In the genomic region with DNA sequence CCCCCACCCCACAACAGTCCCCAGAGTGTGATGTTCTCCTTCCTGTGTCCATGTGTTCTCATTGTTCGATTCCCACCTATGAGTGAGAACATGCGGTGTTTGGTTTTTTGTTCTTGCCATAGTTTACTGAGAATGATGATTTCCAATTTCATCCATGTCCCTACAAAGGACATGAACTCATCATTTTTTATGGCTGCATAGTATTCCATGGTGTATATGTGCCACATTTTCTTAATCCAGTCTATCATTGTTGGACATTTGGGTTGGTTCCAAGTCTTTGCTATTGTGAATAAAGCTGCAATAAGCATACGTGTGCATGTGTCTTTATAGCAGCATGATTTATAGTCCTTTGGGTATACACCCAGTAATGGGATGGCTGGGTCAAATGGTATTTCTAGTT, we compare ENCODE assay signal across 1 cellular context. TPM values are rescaled to one million over a fixed set of nuclear protein-coding genes. Genes with fewer than 3 reads are reported as not detected.
"Had no signal": no experiment of that assay in that cellular context is flagged by ENCODE, and none has a peak within 500 bp of the region (broad histone marks: within the 10 kb centered on the region; RNA-seq: fewer than 3 reads in every experiment).

No MANE protein-coding gene starts in this region.

RNA-seq across cellular contexts. Expression of gene TEX38, which starts 20.5 kb away (rescaled TPM):
- total RNA-seq: G401 had no signal
